Comparison of ENCODE assay signal across 9 cellular contexts in the genomic region with DNA sequence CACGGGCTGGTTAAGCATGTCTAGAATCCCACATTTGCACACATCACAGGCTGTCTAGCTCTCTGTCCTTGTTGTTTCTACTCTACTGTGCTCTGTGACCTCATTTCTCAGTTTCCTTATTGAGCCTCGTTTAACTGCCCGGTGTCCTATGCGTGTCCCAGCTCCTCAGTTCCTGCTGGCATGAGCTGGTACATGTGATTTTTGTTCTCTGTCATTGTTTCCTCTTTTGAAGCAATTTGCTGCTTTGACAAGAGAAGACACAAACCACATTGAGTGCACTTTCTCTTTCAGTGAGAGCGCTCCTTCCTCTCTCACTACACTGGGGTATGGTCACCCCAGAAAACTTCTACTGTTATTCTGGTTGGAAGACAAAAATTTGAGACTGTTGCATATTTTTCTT.
DNase-seq lines count a peak whose midpoint lies in the region; ATAC-seq lines count a peak whose summit lies in the region.
"Had no signal": no experiment of that assay in that cellular context is flagged by ENCODE, and none has a peak within 500 bp of the region (broad histone marks: within the 10 kb centered on the region; RNA-seq: fewer than 3 reads in every experiment).

No MANE protein-coding gene starts in this region.

- ATAC-seq in GM18520 (IDR thresholded peaks at IDR 0.05; ENCODE audit: unreplicated experiment), result peak; percentile 94
- ATAC-seq in GM21447 (IDR thresholded peaks at IDR 0.05; ENCODE audit: unreplicated experiment), result peak; percentile 98
- ATAC-seq in HG03354 (IDR thresholded peaks at IDR 0.05; ENCODE audit: poor library complexity, severe bottlenecking, unreplicated experiment), result peak; percentile 94
- ATAC-seq in left colon, result peak; percentile 93
- no peak for ATAC-seq in activated T-cell treated with anti-CD3 and anti-CD28 coated beads, Interleukin-2, amount 50 U/mL, for 4 hours

- intact Hi-C loops in left colon (cut with DNase I, micrococcal nuclease), result no loop called here

- H3K27me3 Mint-ChIP-seq in activated T-cell treated with anti-CD3 and anti-CD28 coated beads, Interleukin-2, amount 50 U/mL, for 4 hours (ENCODE audit: low read depth), result peaks cover 2% of the 10 kb centered on the region

- DNase-seq in left colon (peak; percentile 13 to 29), NCI-H226 (no peak), KG1 (lab: John Stamatoyannopoulos, UW) (no peak)
- DNase-seq in effector CD4-positive, alpha-beta T cell, result no peak
- no peak for DNase-seq in activated T-cell treated with anti-CD3 and anti-CD28 coated beads, Interleukin-2, amount 50 U/mL, for 4 hours
- DNase-seq: NCI-H187 treated with DMSO at 0.1 percent for 48 hours had no signal

- no peak overlapping the region for H3K4me3 Mint-ChIP-seq in activated T-cell treated with anti-CD3 and anti-CD28 coated beads, Interleukin-2, amount 50 U/mL, for 4 hours

- H3K36me3 Mint-ChIP-seq in activated T-cell treated with anti-CD3 and anti-CD28 coated beads, Interleukin-2, amount 50 U/mL, for 4 hours (ENCODE audit: insufficient read depth), result no peaks in the 10 kb centered on the region

- no peaks in the 10 kb centered on the region for H3K4me1 Mint-ChIP-seq in activated T-cell treated with anti-CD3 and anti-CD28 coated beads, Interleukin-2, amount 50 U/mL, for 4 hours (ENCODE audit: low read depth)

- H3K9me3 Mint-ChIP-seq in activated T-cell treated with anti-CD3 and anti-CD28 coated beads, Interleukin-2, amount 50 U/mL, for 4 hours, result no peaks in the 10 kb centered on the region

Comparison
In these comparisons a context has a peak if more than half of its experiments do, and no peak if none do; other contexts are left out.
1. ATAC-seq: peak in GM18520 (single experiment), GM21447 (single experiment), HG03354 (single experiment) and left colon (single experiment); none in activated T-cell treated with anti-CD3 and anti-CD28 coated beads, Interleukin-2, amount 50 U/mL, for 4 hours (0 of 2).
2. DNase-seq: peak in left colon (2 of 2); none in effector CD4-positive, alpha-beta T cell (single experiment), NCI-H226 (single experiment), activated T-cell treated with anti-CD3 and anti-CD28 coated beads, Interleukin-2, amount 50 U/mL, for 4 hours (single experiment) and KG1 (single experiment).